ENCODE assay signal across 8 cellular contexts in genomic region chr9:95181226-95181818, GRCh38.
A peak's percentile ranks its signal among the peaks of the same experiment; 100 is the strongest.
DNase-seq lines count a peak whose midpoint lies in the region; TF ChIP-seq lines count a peak whose summit lies in the region.
"Had no signal": no experiment of that assay in that cellular context is flagged by ENCODE, and none has a peak within 500 bp of the region (broad histone marks: within the 10 kb centered on the region; RNA-seq: fewer than 3 reads in every experiment).

No MANE protein-coding gene starts in this region.

- H3K9ac ChIP-seq in parathyroid adenoma: no peak overlapping the region

- no peak overlapping the region for H2AFZ ChIP-seq in parathyroid adenoma

- no peak overlapping the region for H3K27ac ChIP-seq in parathyroid adenoma

- no peaks in the 10 kb centered on the region for H3K4me1 ChIP-seq in parathyroid adenoma

- H3K79me2 ChIP-seq in parathyroid adenoma: no peaks in the 10 kb centered on the region

- no peak overlapping the region for H3K4me2 ChIP-seq in parathyroid adenoma (ENCODE audit: low read length)

- no peaks in the 10 kb centered on the region for H3K4me1 Mint-ChIP-seq in chondrocyte (ENCODE audit: low read depth)

- TF ChIP-seq CTCF in LNCaP clone FGC (IDR thresholded peaks at IDR 0.05; ENCODE audit: control insufficient read depth, extremely low read depth, insufficient read depth) (peak; percentile 47), chondrocyte (IDR thresholded peaks at IDR 0.05) (peak; percentile 84), parathyroid adenoma (IDR thresholded peaks at IDR 0.05) (peak; percentile 48)

- H3K4me3 Mint-ChIP-seq in chondrocyte (ENCODE audit: unreplicated experiment): no peak overlapping the region

- DNase-seq in ELR (ENCODE audit: low read depth) (peak; percentile 58), LNCaP clone FGC (ENCODE audit: low read depth) (no peak), chondrocyte (ENCODE audit: low spot score) (no peak), SHP77 treated with DMSO at 0.1 percent for 48 hours (lab: John Stamatoyannopoulos, UW) (no peak), RPMI8226 (no peak)
- no peak for DNase-seq in stimulated activated CD8-positive, alpha-beta memory T cell treated with anti-CD3 and anti-CD28 coated beads, Interleukin-4, amount 100 ng/mL, for 48 hours
- DNase-seq: effector CD8-positive, alpha-beta T cell had no signal

- no peaks in the 10 kb centered on the region for H3K36me3 ChIP-seq in parathyroid adenoma (ENCODE audit: control insufficient read depth, insufficient read depth, low read length)

- no peaks in the 10 kb centered on the region for H3K9me3 ChIP-seq in parathyroid adenoma (ENCODE audit: control insufficient read depth, low read length)

- no peak overlapping the region for H3K27ac Mint-ChIP-seq in chondrocyte (ENCODE audit: unreplicated experiment)

- H3K27me3 ChIP-seq in parathyroid adenoma (ENCODE audit: control insufficient read depth, insufficient read depth, low read length): no peaks in the 10 kb centered on the region

- no peak overlapping the region for H3K4me3 ChIP-seq in LNCaP clone FGC (ENCODE audit: low read depth, low read length)
- no peak overlapping the region for H3K4me3 ChIP-seq in parathyroid adenoma (ENCODE audit: low read depth, low read length)

- peaks cover 2% of the 10 kb centered on the region for H3K36me3 Mint-ChIP-seq in chondrocyte (ENCODE audit: low read depth)

- no peaks in the 10 kb centered on the region for H3K27me3 Mint-ChIP-seq in chondrocyte (ENCODE audit: low read depth)

- H3K9me3 Mint-ChIP-seq in chondrocyte (ENCODE audit: low read depth): no peaks in the 10 kb centered on the region
